Comparison of ENCODE assay signal across 13 cellular contexts in the genomic region with DNA sequence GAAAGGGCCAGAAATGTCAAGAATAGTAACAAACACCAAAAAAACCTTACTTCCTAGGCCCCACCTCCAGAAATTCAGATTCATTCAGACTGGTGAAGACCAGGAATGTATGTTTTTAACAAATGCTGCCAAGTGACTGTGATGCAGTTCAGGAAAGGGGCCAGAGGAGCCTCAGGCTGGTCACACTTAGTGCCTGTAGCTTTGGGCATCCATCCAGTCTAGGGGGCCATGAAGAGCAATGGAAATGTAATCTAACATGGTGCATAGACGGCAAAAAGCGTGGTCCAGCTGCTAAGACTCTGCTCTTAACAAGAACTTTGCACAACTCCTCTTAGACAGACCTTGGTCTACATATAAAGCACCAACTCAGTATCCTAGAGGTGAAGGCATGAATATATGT. TPM values are rescaled to one million over a fixed set of nuclear protein-coding genes. Genes with fewer than 3 reads are reported as not detected.
DNase-seq lines count a peak whose midpoint lies in the region; ATAC-seq and TF ChIP-seq lines count a peak whose summit lies in the region.
"Had no signal": no experiment of that assay in that cellular context is flagged by ENCODE, and none has a peak within 500 bp of the region (broad histone marks: within the 10 kb centered on the region; RNA-seq: fewer than 3 reads in every experiment).

No MANE protein-coding gene starts in this region.

- H3K4me3 ChIP-seq in ascending aorta (peak overlapping the region; percentile 41 to 67), retinal pigment epithelial cell (ENCODE audit: low read length) (peak overlapping the region; percentile 13)
- H3K4me3 ChIP-seq: pancreas, SK-N-MC had no signal

- no peaks in the 10 kb centered on the region for H3K9me3 ChIP-seq in ascending aorta
- H3K9me3 ChIP-seq: pancreas had no signal

- intact Hi-C loops in ascending aorta (cut with DNase I) (no loop called here), left cardiac atrium (cut with DNase I) (no loop called here)

- DNase-seq in EL, result peak; percentile 39
- no peak for DNase-seq in ascending aorta (ENCODE audit: low spot score in 2 of 2)
- DNase-seq in left cardiac atrium, result no peak
- no peak for DNase-seq in retinal pigment epithelial cell (ENCODE audit: low read depth)
- no peak for DNase-seq in GM20000 (ENCODE audit: low spot score)
- DNase-seq in occipital lobe (lab: John Stamatoyannopoulos, UW), result no peak
- no peak for DNase-seq in medulla oblongata (ENCODE audit: extremely low spot score)
- no peak for DNase-seq in Kasumi-1 (lab: John Stamatoyannopoulos, UW)
- DNase-seq: activated CD8-positive, alpha-beta memory T cell treated with anti-CD3 and anti-CD28 coated beads, Interleukin-2, amount 10 ng/mL, durations not matched to agents 7 days and 5 days; activated naive CD4-positive, alpha-beta T cell treated with anti-CD3 and anti-CD28 coated beads for 36 hours; DMS 273 treated with DMSO at 0.1 percent for 48 hours; pancreas had no signal

- no peaks in the 10 kb centered on the region for H3K27me3 ChIP-seq in ascending aorta
- H3K27me3 ChIP-seq: pancreas had no signal

- peaks cover 8 to 13% of the 10 kb centered on the region in 2 donors for H3K4me1 ChIP-seq in ascending aorta
- H3K4me1 ChIP-seq: pancreas had no signal

- TF ChIP-seq CTCF in ascending aorta (IDR thresholded peaks at IDR 0.05) (no peak), retinal pigment epithelial cell (conservative IDR thresholded peaks at IDR 0.05; ENCODE audit: low read depth, low read length) (no peak), GM20000 (IDR thresholded peaks at IDR 0.05; ENCODE audit: extremely low read depth, missing control alignments) (no peak)

- peak; percentile 16 to 34 for ATAC-seq in left cardiac atrium
- ATAC-seq: activated CD8-positive, alpha-beta memory T cell treated with anti-CD3 and anti-CD28 coated beads, Interleukin-2, amount 10 ng/mL, durations not matched to agents 7 days and 5 days; pancreas had no signal

- H3K36me3 ChIP-seq in ascending aorta, result peaks cover 18 to 30% of the 10 kb centered on the region in 2 donors
- H3K36me3 ChIP-seq: pancreas had no signal

- peak overlapping the region; percentile 59 to 87 for H3K27ac ChIP-seq in ascending aorta
- H3K27ac ChIP-seq: pancreas, SK-N-MC had no signal

RNA-seq across cellular contexts. Expression of gene GJA1, which starts 7.1 kb away (rescaled TPM):
- total RNA-seq in ascending aorta (85.0 TPM), left cardiac atrium (100 to 1,000 TPM; 160 to 218 TPM), occipital lobe (87.7 TPM)
- total RNA-seq: activated CD8-positive, alpha-beta memory T cell treated with anti-CD3 and anti-CD28 coated beads, Interleukin-2, amount 10 ng/mL, durations not matched to agents 7 days and 5 days had no signal
